In genomic region chr1:21691739-21692138, GRCh38 we compare ENCODE assay signal across 19 cellular contexts. TPM values are rescaled to one million over a fixed set of nuclear protein-coding genes. Genes with fewer than 3 reads are reported as not detected.
DNase-seq lines count a peak whose midpoint lies in the region; ATAC-seq and TF ChIP-seq lines count a peak whose summit lies in the region.
"Had no signal": no experiment of that assay in that cellular context is flagged by ENCODE, and none has a peak within 500 bp of the region (broad histone marks: within the 10 kb centered on the region; RNA-seq: fewer than 3 reads in every experiment).

No MANE protein-coding gene starts in this region.

- in situ Hi-C loops in mammary epithelial cell (cut with MboI; ENCODE audit: low sequenced_read_pairs in 2 of 2): no loop called here

- TF ChIP-seq CTCF in mammary epithelial cell (conservative IDR thresholded peaks at IDR 0.05 in 1 of 2, IDR thresholded peaks at IDR 0.05 in 1 of 2; ENCODE audit: extremely low read depth in 1 of 2, insufficient read depth in 1 of 2, low read depth in 1 of 2, low read length in 2 of 2) (no peak), MCF 10A (IDR thresholded peaks at IDR 0.05; ENCODE audit: unreplicated experiment) (no peak), epithelial cell of esophagus (IDR thresholded peaks at IDR 0.05; ENCODE audit: insufficient read depth, low read depth, low read length, missing control alignments) (no peak), foreskin keratinocyte (conservative IDR thresholded peaks at IDR 0.05) (no peak)

- no peak overlapping the region for H3K4me2 ChIP-seq in mammary epithelial cell (ENCODE audit: insufficient read depth, low read depth, low read length)
- H3K4me2 ChIP-seq: A549; BLaER1 treated with 17β-estradiol and CSF1 and Interleukin-3, amounts not matched to agents 10 nM and 100 nM had no signal

- no peaks in the 10 kb centered on the region for H3K9me3 ChIP-seq in mammary epithelial cell (replicated peaks; ENCODE audit: insufficient read depth, low read length)
- H3K9me3 ChIP-seq: A549 had no signal

- BruUV-seq in mammary epithelial cell (replicated peaks; lab: Mats Ljungman, UMichigan) (no TSS peak), MCF 10A (replicated peaks; lab: Mats Ljungman, UMichigan) (no TSS peak)

- 52% methylated on average over 3 of the region's 3 CpGs for WGBS in mammary epithelial cell (ENCODE audit: low coverage, missing lambda C conversion rate)

- no peaks in the 10 kb centered on the region for H3K9me3 Mint-ChIP-seq in MCF 10A (ENCODE audit: unreplicated experiment)
- H3K9me3 Mint-ChIP-seq: CD8-positive, alpha-beta T cell; HFFc6 had no signal

- H3K4me1 Mint-ChIP-seq in MCF 10A (ENCODE audit: insufficient read depth, unreplicated experiment): no peaks in the 10 kb centered on the region
- H3K4me1 Mint-ChIP-seq: B cell had no signal

- dilution Hi-C loops in mammary epithelial cell (cut with HindIII; ENCODE audit: low sequenced_read_pairs): no loop called here

- H3K4me3 Mint-ChIP-seq in MCF 10A (ENCODE audit: unreplicated experiment): no peak overlapping the region
- H3K4me3 Mint-ChIP-seq: B cell; CD8-positive, alpha-beta T cell; HFFc6 had no signal

- no peaks in the 10 kb centered on the region for H3K79me2 ChIP-seq in mammary epithelial cell (ENCODE audit: insufficient read depth, low read length)

- no peaks in the 10 kb centered on the region for H4K20me1 ChIP-seq in mammary epithelial cell (ENCODE audit: insufficient read depth, low read length)

- H3K4me3 ChIP-seq in mammary epithelial cell (replicated peaks in 1 of 3; ENCODE audit: insufficient read depth in 1 of 3, low read depth in 2 of 3, low read length in 3 of 3) (no peak overlapping the region), epithelial cell of esophagus (ENCODE audit: low read length) (no peak overlapping the region)
- H3K4me3 ChIP-seq: A549; BLaER1 treated with 17β-estradiol and CSF1 and Interleukin-3, amounts not matched to agents 10 nM and 100 nM had no signal

- no peak overlapping the region for H3K9ac ChIP-seq in mammary epithelial cell (ENCODE audit: insufficient read depth, low read length)
- H3K9ac ChIP-seq: BLaER1 treated with 17β-estradiol and CSF1 and Interleukin-3, amounts not matched to agents 10 nM and 100 nM had no signal

- peaks cover 36% of the 10 kb centered on the region for H3K36me3 ChIP-seq in mammary epithelial cell (ENCODE audit: insufficient read depth, low read length)

- H2AFZ ChIP-seq in mammary epithelial cell (ENCODE audit: low read depth, low read length): no peak overlapping the region

- CTCF ChIA-PET in mammary epithelial cell (lab: Charles Lee; ENCODE audit: low non-redundant PET) (no interaction called here), MCF 10A (lab: Yijun Ruan, JAX) (no interaction called here)

- intact Hi-C loops in mammary epithelial cell (cut with micrococcal nuclease): no loop called here
- intact Hi-C loops in MCF 10A (cut with micrococcal nuclease): no loop called here

- no peak overlapping the region for H3K27ac Mint-ChIP-seq in MCF 10A (ENCODE audit: low read depth, unreplicated experiment)
- H3K27ac Mint-ChIP-seq: B cell; CD8-positive, alpha-beta T cell; HFFc6 had no signal

- no peaks in the 10 kb centered on the region for H3K27me3 ChIP-seq in mammary epithelial cell (ENCODE audit: insufficient read depth, low read length)
- no peaks in the 10 kb centered on the region for H3K27me3 ChIP-seq in foreskin keratinocyte
- H3K27me3 ChIP-seq: BLaER1 treated with 17β-estradiol and CSF1 and Interleukin-3, amounts not matched to agents 10 nM and 100 nM had no signal

- H3K27ac ChIP-seq in mammary epithelial cell (ENCODE audit: insufficient read depth, low read depth, low read length) (no peak overlapping the region), foreskin keratinocyte (no peak overlapping the region)
- H3K27ac ChIP-seq: 22Rv1; A549; BLaER1 treated with 17β-estradiol and CSF1 and Interleukin-3, amounts not matched to agents 10 nM and 100 nM had no signal

- H3K36me3 Mint-ChIP-seq in MCF 10A (ENCODE audit: insufficient read depth, unreplicated experiment): peaks cover 96% of the 10 kb centered on the region

- ATAC-seq in foreskin keratinocyte: no peak
- no peak for ATAC-seq in activated CD4-positive, CD25-positive, alpha-beta regulatory T cell treated with anti-CD3 and anti-CD28 coated beads, Interleukin-2, amount 50 U/mL, for 24 hours
- ATAC-seq: A549; CD8-positive, alpha-beta T cell; HCT116 had no signal

- peak; percentile 10 for DNase-seq in mammary epithelial cell
- DNase-seq in MCF 10A (ENCODE audit: unreplicated experiment): no peak
- peak; percentile 83 for DNase-seq in epithelial cell of esophagus (ENCODE audit: low read depth)
- peak; percentile 50 to 74 for DNase-seq in foreskin keratinocyte
- DNase-seq in activated CD4-positive, alpha-beta T cell treated with anti-CD3 and anti-CD28 coated beads for 1 hour: no peak
- no peak for DNase-seq in activated naive CD4-positive, alpha-beta T cell (lab: John Stamatoyannopoulos, UW)
- DNase-seq: Calu3; CD8-positive, alpha-beta T cell; DMS79 treated with DMSO at 0.1 percent for 48 hours; GF-D8; GOT3; H7; HFFc6 had no signal

- POLR2A ChIA-PET in MCF 10A (lab: Yijun Ruan, JAX): no interaction called here

- H3K4me1 ChIP-seq in mammary epithelial cell (ENCODE audit: insufficient read depth, low read length) (no peaks in the 10 kb centered on the region), foreskin keratinocyte (no peaks in the 10 kb centered on the region)
- H3K4me1 ChIP-seq: A549 had no signal

- H3K27me3 Mint-ChIP-seq in MCF 10A (ENCODE audit: insufficient read depth, unreplicated experiment): no peaks in the 10 kb centered on the region
- H3K27me3 Mint-ChIP-seq: B cell had no signal

RNA-seq across cellular contexts. Expression of gene RAP1GAP, which starts 22.6 kb away (rescaled TPM):
- total RNA-seq in mammary epithelial cell (under 1 TPM; 0.17 to 0.54 TPM), MCF 10A (2022) (0.22 TPM in 1 of 2 replicates, not detected in the other), foreskin keratinocyte (0.63 and 1.0 TPM in 2 replicates)
- polyA plus RNA-seq in mammary epithelial cell (0.31 TPM), foreskin keratinocyte (0.57 and 1.2 TPM in 2 replicates)
- polyA minus RNA-seq in mammary epithelial cell: 0.52 TPM

Comparison
In these comparisons a context has a peak if more than half of its experiments do, and no peak if none do; other contexts are left out.
1. DNase-seq: peak in mammary epithelial cell (single experiment), epithelial cell of esophagus (single experiment) and foreskin keratinocyte (2 of 2); none in MCF 10A (single experiment), activated CD4-positive, alpha-beta T cell treated with anti-CD3 and anti-CD28 coated beads for 1 hour (single experiment) and activated naive CD4-positive, alpha-beta T cell (0 of 4).